1 cellular context compared by ENCODE assay signal in genomic region chr5:1542755-1543154, GRCh38.
TF ChIP-seq lines count a peak whose summit lies in the region.

No MANE protein-coding gene starts in this region.

TF ChIP-seq in GM23338, 12 proteins besides CTCF, POLR2A, EP300 and RAD21 (continued from another document):
- TF ChIP-seq, protein P1, sequence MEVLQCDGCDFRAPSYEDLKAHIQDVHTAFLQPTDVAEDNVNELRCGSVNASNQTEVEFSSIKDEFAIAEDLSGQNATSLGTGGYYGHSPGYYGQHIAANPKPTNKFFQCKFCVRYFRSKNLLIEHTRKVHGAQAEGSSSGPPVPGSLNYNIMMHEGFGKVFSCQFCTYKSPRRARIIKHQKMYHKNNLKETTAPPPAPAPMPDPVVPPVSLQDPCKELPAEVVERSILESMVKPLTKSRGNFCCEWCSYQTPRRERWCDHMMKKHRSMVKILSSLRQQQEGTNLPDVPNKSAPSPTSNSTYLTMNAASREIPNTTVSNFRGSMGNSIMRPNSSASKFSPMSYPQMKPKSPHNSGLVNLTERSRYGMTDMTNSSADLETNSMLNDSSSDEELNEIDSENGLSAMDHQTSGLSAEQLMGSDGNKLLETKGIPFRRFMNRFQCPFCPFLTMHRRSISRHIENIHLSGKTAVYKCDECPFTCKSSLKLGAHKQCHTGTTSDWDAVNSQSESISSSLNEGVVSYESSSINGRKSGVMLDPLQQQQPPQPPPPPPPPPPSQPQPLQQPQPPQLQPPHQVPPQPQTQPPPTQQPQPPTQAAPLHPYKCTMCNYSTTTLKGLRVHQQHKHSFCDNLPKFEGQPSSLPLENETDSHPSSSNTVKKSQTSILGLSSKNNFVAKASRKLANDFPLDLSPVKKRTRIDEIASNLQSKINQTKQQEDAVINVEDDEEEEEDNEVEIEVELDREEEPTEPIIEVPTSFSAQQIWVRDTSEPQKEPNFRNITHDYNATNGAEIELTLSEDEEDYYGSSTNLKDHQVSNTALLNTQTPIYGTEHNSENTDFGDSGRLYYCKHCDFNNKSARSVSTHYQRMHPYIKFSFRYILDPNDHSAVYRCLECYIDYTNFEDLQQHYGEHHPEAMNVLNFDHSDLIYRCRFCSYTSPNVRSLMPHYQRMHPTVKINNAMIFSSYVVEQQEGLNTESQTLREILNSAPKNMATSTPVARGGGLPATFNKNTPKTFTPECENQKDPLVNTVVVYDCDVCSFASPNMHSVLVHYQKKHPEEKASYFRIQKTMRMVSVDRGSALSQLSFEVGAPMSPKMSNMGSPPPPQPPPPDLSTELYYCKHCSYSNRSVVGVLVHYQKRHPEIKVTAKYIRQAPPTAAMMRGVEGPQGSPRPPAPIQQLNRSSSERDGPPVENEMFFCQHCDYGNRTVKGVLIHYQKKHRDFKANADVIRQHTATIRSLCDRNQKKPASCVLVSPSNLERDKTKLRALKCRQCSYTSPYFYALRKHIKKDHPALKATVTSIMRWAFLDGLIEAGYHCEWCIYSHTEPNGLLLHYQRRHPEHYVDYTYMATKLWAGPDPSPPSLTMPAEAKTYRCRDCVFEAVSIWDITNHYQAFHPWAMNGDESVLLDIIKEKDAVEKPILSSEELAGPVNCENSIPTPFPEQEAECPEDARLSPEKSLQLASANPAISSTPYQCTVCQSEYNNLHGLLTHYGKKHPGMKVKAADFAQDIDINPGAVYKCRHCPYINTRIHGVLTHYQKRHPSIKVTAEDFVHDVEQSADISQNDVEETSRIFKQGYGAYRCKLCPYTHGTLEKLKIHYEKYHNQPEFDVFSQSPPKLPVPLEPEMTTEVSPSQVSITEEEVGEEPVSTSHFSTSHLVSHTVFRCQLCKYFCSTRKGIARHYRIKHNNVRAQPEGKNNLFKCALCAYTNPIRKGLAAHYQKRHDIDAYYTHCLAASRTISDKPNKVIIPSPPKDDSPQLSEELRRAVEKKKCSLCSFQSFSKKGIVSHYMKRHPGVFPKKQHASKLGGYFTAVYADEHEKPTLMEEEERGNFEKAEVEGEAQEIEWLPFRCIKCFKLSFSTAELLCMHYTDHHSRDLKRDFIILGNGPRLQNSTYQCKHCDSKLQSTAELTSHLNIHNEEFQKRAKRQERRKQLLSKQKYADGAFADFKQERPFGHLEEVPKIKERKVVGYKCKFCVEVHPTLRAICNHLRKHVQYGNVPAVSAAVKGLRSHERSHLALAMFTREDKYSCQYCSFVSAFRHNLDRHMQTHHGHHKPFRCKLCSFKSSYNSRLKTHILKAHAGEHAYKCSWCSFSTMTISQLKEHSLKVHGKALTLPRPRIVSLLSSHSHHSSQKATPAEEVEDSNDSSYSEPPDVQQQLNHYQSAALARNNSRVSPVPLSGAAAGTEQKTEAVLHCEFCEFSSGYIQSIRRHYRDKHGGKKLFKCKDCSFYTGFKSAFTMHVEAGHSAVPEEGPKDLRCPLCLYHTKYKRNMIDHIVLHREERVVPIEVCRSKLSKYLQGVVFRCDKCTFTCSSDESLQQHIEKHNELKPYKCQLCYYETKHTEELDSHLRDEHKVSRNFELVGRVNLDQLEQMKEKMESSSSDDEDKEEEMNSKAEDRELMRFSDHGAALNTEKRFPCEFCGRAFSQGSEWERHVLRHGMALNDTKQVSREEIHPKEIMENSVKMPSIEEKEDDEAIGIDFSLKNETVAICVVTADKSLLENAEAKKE (CRISPR knock-in tag; IDR thresholded peaks at IDR 0.05): no peak
- TF ChIP-seq, protein P2, sequence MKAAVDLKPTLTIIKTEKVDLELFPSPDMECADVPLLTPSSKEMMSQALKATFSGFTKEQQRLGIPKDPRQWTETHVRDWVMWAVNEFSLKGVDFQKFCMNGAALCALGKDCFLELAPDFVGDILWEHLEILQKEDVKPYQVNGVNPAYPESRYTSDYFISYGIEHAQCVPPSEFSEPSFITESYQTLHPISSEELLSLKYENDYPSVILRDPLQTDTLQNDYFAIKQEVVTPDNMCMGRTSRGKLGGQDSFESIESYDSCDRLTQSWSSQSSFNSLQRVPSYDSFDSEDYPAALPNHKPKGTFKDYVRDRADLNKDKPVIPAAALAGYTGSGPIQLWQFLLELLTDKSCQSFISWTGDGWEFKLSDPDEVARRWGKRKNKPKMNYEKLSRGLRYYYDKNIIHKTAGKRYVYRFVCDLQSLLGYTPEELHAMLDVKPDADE (IDR thresholded peaks at IDR 0.05): no peak
- TF ChIP-seq EZH2phosphoT487 (IDR thresholded peaks at IDR 0.05; ENCODE audit: unreplicated experiment) (no peak), JUNB (IDR thresholded peaks at IDR 0.05; ENCODE audit: unreplicated experiment) (no peak), ZNF114 (CRISPR knock-in tag; IDR thresholded peaks at IDR 0.05) (no peak)
